ENCODE assay signal across 1 cellular context in the genomic region with DNA sequence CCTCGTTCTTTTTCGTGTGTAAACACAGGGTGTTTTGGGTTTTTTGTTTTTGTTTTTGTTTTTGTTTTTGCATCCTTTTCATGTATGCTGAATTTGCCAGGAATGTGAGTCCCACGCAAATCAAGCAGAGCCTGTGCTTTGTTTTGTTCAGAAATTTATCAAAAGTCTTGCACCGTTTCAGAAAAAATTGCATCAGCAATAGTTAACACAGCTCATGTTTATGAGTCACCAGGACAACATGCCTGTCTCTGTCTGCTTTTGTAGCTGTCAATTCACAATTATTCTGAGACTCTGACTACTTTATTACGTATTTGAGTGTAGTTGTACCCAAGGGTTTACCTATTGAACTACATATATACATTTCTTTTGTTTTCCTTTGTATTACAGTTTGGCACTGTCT.
A peak's percentile ranks its signal among the peaks of the same experiment; 100 is the strongest.
TF ChIP-seq lines count a peak whose summit lies in the region.

No MANE protein-coding gene starts in this region.

TF ChIP-seq in HepG2, 621 proteins besides CTCF, POLR2A, EP300 and RAD21 (continued from another document and continues in another):
- TF ChIP-seq, protein P1, sequence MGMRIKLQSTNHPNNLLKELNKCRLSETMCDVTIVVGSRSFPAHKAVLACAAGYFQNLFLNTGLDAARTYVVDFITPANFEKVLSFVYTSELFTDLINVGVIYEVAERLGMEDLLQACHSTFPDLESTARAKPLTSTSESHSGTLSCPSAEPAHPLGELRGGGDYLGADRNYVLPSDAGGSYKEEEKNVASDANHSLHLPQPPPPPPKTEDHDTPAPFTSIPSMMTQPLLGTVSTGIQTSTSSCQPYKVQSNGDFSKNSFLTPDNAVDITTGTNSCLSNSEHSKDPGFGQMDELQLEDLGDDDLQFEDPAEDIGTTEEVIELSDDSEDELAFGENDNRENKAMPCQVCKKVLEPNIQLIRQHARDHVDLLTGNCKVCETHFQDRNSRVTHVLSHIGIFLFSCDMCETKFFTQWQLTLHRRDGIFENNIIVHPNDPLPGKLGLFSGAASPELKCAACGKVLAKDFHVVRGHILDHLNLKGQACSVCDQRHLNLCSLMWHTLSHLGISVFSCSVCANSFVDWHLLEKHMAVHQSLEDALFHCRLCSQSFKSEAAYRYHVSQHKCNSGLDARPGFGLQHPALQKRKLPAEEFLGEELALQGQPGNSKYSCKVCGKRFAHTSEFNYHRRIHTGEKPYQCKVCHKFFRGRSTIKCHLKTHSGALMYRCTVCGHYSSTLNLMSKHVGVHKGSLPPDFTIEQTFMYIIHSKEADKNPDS (CRISPR knock-in tag; IDR thresholded peaks at IDR 0.05), result no peak
- no peak for TF ChIP-seq AGO2 (optimal IDR thresholded peaks at IDR 0.05; ENCODE audit: low read depth, low read length)
- 0 out of 2 replicates have a peak, but pooled peaks have one; percentile 27 for TF ChIP-seq RXRB (CRISPR knock-in tag; IDR thresholded peaks at IDR 0.05; ENCODE audit: borderline replicate concordance)
- no peak for TF ChIP-seq SMAD9 (CRISPR knock-in tag; IDR thresholded peaks at IDR 0.05)
- TF ChIP-seq, protein P2, sequence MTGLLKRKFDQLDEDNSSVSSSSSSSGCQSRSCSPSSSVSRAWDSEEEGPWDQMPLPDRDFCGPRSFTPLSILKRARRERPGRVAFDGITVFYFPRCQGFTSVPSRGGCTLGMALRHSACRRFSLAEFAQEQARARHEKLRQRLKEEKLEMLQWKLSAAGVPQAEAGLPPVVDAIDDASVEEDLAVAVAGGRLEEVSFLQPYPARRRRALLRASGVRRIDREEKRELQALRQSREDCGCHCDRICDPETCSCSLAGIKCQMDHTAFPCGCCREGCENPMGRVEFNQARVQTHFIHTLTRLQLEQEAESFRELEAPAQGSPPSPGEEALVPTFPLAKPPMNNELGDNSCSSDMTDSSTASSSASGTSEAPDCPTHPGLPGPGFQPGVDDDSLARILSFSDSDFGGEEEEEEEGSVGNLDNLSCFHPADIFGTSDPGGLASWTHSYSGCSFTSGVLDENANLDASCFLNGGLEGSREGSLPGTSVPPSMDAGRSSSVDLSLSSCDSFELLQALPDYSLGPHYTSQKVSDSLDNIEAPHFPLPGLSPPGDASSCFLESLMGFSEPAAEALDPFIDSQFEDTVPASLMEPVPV (CRISPR knock-in tag; IDR thresholded peaks at IDR 0.05), result no peak
- TF ChIP-seq, protein P3, sequence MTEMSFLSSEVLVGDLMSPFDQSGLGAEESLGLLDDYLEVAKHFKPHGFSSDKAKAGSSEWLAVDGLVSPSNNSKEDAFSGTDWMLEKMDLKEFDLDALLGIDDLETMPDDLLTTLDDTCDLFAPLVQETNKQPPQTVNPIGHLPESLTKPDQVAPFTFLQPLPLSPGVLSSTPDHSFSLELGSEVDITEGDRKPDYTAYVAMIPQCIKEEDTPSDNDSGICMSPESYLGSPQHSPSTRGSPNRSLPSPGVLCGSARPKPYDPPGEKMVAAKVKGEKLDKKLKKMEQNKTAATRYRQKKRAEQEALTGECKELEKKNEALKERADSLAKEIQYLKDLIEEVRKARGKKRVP (CRISPR knock-in tag; IDR thresholded peaks at IDR 0.05), result peak; percentile 80 to 100
- TF ChIP-seq ZNF605 (CRISPR knock-in tag; IDR thresholded peaks at IDR 0.05), result no peak
- TF ChIP-seq SP2 (CRISPR knock-in tag; IDR thresholded peaks at IDR 0.05), result no peak
- TF ChIP-seq ZNF17 (CRISPR knock-in tag; IDR thresholded peaks at IDR 0.05), result no peak
- TF ChIP-seq, protein P4, sequence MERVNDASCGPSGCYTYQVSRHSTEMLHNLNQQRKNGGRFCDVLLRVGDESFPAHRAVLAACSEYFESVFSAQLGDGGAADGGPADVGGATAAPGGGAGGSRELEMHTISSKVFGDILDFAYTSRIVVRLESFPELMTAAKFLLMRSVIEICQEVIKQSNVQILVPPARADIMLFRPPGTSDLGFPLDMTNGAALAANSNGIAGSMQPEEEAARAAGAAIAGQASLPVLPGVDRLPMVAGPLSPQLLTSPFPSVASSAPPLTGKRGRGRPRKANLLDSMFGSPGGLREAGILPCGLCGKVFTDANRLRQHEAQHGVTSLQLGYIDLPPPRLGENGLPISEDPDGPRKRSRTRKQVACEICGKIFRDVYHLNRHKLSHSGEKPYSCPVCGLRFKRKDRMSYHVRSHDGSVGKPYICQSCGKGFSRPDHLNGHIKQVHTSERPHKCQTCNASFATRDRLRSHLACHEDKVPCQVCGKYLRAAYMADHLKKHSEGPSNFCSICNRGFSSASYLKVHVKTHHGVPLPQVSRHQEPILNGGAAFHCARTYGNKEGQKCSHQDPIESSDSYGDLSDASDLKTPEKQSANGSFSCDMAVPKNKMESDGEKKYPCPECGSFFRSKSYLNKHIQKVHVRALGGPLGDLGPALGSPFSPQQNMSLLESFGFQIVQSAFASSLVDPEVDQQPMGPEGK (CRISPR knock-in tag; IDR thresholded peaks at IDR 0.05), result no peak
- no peak for TF ChIP-seq ZFP37 (CRISPR knock-in tag; IDR thresholded peaks at IDR 0.05; ENCODE audit: borderline replicate concordance)
- no peak for TF ChIP-seq MTA3 (CRISPR knock-in tag; IDR thresholded peaks at IDR 0.05)
- TF ChIP-seq, protein P5, sequence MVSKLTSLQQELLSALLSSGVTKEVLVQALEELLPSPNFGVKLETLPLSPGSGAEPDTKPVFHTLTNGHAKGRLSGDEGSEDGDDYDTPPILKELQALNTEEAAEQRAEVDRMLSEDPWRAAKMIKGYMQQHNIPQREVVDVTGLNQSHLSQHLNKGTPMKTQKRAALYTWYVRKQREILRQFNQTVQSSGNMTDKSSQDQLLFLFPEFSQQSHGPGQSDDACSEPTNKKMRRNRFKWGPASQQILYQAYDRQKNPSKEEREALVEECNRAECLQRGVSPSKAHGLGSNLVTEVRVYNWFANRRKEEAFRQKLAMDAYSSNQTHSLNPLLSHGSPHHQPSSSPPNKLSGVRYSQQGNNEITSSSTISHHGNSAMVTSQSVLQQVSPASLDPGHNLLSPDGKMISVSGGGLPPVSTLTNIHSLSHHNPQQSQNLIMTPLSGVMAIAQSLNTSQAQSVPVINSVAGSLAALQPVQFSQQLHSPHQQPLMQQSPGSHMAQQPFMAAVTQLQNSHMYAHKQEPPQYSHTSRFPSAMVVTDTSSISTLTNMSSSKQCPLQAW (CRISPR knock-in tag; IDR thresholded peaks at IDR 0.05), result no peak
- TF ChIP-seq ZNF354B (CRISPR knock-in tag; IDR thresholded peaks at IDR 0.05), result no peak
- peak; percentile 28; the same call in 1 of the 2 replicates for TF ChIP-seq CREB1 (IDR thresholded peaks at IDR 0.05)
- TF ChIP-seq CREB1 (CRISPR knock-in tag; IDR thresholded peaks at IDR 0.05), result no peak
- no peak for TF ChIP-seq ZSCAN30 (CRISPR knock-in tag; IDR thresholded peaks at IDR 0.05)
- TF ChIP-seq ZNF577 (CRISPR knock-in tag; IDR thresholded peaks at IDR 0.05; ENCODE audit: borderline replicate concordance, low read depth), result no peak
- TF ChIP-seq PHF8 (CRISPR knock-in tag; IDR thresholded peaks at IDR 0.05), result no peak
- TF ChIP-seq, protein P6, sequence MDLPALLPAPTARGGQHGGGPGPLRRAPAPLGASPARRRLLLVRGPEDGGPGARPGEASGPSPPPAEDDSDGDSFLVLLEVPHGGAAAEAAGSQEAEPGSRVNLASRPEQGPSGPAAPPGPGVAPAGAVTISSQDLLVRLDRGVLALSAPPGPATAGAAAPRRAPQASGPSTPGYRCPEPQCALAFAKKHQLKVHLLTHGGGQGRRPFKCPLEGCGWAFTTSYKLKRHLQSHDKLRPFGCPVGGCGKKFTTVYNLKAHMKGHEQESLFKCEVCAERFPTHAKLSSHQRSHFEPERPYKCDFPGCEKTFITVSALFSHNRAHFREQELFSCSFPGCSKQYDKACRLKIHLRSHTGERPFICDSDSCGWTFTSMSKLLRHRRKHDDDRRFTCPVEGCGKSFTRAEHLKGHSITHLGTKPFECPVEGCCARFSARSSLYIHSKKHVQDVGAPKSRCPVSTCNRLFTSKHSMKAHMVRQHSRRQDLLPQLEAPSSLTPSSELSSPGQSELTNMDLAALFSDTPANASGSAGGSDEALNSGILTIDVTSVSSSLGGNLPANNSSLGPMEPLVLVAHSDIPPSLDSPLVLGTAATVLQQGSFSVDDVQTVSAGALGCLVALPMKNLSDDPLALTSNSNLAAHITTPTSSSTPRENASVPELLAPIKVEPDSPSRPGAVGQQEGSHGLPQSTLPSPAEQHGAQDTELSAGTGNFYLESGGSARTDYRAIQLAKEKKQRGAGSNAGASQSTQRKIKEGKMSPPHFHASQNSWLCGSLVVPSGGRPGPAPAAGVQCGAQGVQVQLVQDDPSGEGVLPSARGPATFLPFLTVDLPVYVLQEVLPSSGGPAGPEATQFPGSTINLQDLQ (CRISPR knock-in tag; IDR thresholded peaks at IDR 0.05), result no peak
- no peak for TF ChIP-seq SMYD3 (CRISPR knock-in tag; IDR thresholded peaks at IDR 0.05)
- TF ChIP-seq ZNF333 (CRISPR knock-in tag; IDR thresholded peaks at IDR 0.05; ENCODE audit: borderline replicate concordance), result no peak
- TF ChIP-seq, protein P7, sequence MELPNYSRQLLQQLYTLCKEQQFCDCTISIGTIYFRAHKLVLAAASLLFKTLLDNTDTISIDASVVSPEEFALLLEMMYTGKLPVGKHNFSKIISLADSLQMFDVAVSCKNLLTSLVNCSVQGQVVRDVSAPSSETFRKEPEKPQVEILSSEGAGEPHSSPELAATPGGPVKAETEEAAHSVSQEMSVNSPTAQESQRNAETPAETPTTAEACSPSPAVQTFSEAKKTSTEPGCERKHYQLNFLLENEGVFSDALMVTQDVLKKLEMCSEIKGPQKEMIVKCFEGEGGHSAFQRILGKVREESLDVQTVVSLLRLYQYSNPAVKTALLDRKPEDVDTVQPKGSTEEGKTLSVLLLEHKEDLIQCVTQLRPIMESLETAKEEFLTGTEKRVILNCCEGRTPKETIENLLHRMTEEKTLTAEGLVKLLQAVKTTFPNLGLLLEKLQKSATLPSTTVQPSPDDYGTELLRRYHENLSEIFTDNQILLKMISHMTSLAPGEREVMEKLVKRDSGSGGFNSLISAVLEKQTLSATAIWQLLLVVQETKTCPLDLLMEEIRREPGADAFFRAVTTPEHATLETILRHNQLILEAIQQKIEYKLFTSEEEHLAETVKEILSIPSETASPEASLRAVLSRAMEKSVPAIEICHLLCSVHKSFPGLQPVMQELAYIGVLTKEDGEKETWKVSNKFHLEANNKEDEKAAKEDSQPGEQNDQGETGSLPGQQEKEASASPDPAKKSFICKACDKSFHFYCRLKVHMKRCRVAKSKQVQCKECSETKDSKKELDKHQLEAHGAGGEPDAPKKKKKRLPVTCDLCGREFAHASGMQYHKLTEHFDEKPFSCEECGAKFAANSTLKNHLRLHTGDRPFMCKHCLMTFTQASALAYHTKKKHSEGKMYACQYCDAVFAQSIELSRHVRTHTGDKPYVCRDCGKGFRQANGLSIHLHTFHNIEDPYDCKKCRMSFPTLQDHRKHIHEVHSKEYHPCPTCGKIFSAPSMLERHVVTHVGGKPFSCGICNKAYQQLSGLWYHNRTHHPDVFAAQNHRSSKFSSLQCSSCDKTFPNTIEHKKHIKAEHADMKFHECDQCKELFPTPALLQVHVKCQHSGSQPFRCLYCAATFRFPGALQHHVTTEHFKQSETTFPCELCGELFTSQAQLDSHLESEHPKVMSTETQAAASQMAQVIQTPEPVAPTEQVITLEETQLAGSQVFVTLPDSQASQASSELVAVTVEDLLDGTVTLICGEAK (IDR thresholded peaks at IDR 0.05), result no peak
- TF ChIP-seq, protein P7 (CRISPR knock-in tag; IDR thresholded peaks at IDR 0.05), result no peak
- TF ChIP-seq RELA (CRISPR knock-in tag; IDR thresholded peaks at IDR 0.05), result no peak
- TF ChIP-seq ZNF143 (CRISPR knock-in tag; IDR thresholded peaks at IDR 0.05), result no peak
- TF ChIP-seq, protein P8, sequence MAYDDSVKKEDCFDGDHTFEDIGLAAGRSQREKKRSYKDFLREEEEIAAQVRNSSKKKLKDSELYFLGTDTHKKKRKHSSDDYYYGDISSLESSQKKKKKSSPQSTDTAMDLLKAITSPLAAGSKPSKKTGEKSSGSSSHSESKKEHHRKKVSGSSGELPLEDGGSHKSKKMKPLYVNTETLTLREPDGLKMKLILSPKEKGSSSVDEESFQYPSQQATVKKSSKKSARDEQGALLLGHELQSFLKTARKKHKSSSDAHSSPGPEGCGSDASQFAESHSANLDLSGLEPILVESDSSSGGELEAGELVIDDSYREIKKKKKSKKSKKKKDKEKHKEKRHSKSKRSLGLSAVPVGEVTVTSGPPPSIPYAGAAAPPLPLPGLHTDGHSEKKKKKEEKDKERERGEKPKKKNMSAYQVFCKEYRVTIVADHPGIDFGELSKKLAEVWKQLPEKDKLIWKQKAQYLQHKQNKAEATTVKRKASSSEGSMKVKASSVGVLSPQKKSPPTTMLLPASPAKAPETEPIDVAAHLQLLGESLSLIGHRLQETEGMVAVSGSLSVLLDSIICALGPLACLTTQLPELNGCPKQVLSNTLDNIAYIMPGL (CRISPR knock-in tag; IDR thresholded peaks at IDR 0.05; ENCODE audit: borderline replicate concordance in 1 of 2, low read depth in 1 of 2), result no peak
- peak; percentile 36; the same call in 1 of the 2 replicates for TF ChIP-seq ATF7 (IDR thresholded peaks at IDR 0.05)
- no peak for TF ChIP-seq ATF7 (CRISPR knock-in tag; IDR thresholded peaks at IDR 0.05)
- TF ChIP-seq NR2F6 (IDR thresholded peaks at IDR 0.05), result no peak
- no peak for TF ChIP-seq NR2F6 (CRISPR knock-in tag; IDR thresholded peaks at IDR 0.05)
- TF ChIP-seq ZNF282 (IDR thresholded peaks at IDR 0.05; ENCODE audit: partially characterized antibody), result no peak
- TF ChIP-seq ZNF3 (CRISPR knock-in tag; IDR thresholded peaks at IDR 0.05), result peak; percentile 90
- TF ChIP-seq ZNF7 (CRISPR knock-in tag; IDR thresholded peaks at IDR 0.05), result peak; percentile 100
- no peak for TF ChIP-seq ZNF780A (CRISPR knock-in tag; IDR thresholded peaks at IDR 0.05)
